8 cellular contexts compared by ENCODE assay signal in genomic region chr4:7960790-7961655, GRCh38. TPM values are rescaled to one million over a fixed set of nuclear protein-coding genes. Genes with fewer than 3 reads are reported as not detected.
DNase-seq lines count a peak whose midpoint lies in the region; ATAC-seq and TF ChIP-seq lines count a peak whose summit lies in the region.

No MANE protein-coding gene starts in this region.

- DNase-seq in AG10803 (ENCODE audit: low read depth) (peak; percentile 99), activated T-cell treated with anti-CD3 and anti-CD28 coated beads for 4 hours (peak; percentile 44), foreskin keratinocyte (peak; percentile 96), NCI-H774 (lab: John Stamatoyannopoulos, UW) (no peak)
- DNase-seq in stimulated activated CD4-positive, alpha-beta T cell treated with anti-CD3 and anti-CD28 coated beads, Interleukin-12 subunit alpha, Interleukin-12 subunit beta, amount 100 ng/mL, for 48 hours (ENCODE audit: low read depth in 2 of 3, low spot score in 1 of 3): peak; percentile 71 to 84 (median 75)

- ATAC-seq in GM21360 (IDR thresholded peaks at IDR 0.05; ENCODE audit: unreplicated experiment): peak; percentile 59
- ATAC-seq in foreskin keratinocyte: peak; percentile 74
- no peak for ATAC-seq in GM19467 (IDR thresholded peaks at IDR 0.05; ENCODE audit: unreplicated experiment)

- TF ChIP-seq EP300 in Ishikawa (IDR thresholded peaks at IDR 0.05; ENCODE audit: borderline replicate concordance): peak; percentile 74; the same call in 1 of the 2 replicates

- no peak overlapping the region for H3K4me3 ChIP-seq in AG10803 (ENCODE audit: low read length)

- no peak for TF ChIP-seq RAD21 in Ishikawa (IDR thresholded peaks at IDR 0.05; ENCODE audit: low read depth)

- no peaks in the 10 kb centered on the region for H3K27me3 ChIP-seq in foreskin keratinocyte

- H3K27ac ChIP-seq in foreskin keratinocyte: peak overlapping the region; percentile 66

- peaks cover 8% of the 10 kb centered on the region for H3K4me1 ChIP-seq in foreskin keratinocyte

- TF ChIP-seq CTCF in AG10803 (conservative IDR thresholded peaks at IDR 0.05; ENCODE audit: low read length) (no peak), foreskin keratinocyte (conservative IDR thresholded peaks at IDR 0.05) (no peak)

TF ChIP-seq in Ishikawa, 13 proteins besides CTCF, POLR2A, EP300 and RAD21:
- peak; percentile 76 for TF ChIP-seq TCF12 (IDR thresholded peaks at IDR 0.05; ENCODE audit: low read depth)
- no peak for TF ChIP-seq YY1 (IDR thresholded peaks at IDR 0.05; ENCODE audit: low read depth)
- peak; percentile 85 for TF ChIP-seq USF1 (IDR thresholded peaks at IDR 0.05)
- peak; percentile 80; the same call in 1 of the 2 replicates for TF ChIP-seq NFIC (IDR thresholded peaks at IDR 0.05)
- peak; percentile 18; the same call in 1 of the 2 replicates for TF ChIP-seq CREB1 (IDR thresholded peaks at IDR 0.05; ENCODE audit: low read depth)
- peak; percentile 74 for TF ChIP-seq EGR1 (IDR thresholded peaks at IDR 0.05)
- TF ChIP-seq FOXM1 (IDR thresholded peaks at IDR 0.05; ENCODE audit: borderline replicate concordance, low read depth): peak; percentile 16; the same call in 1 of the 2 replicates
- TF ChIP-seq TAF1 (IDR thresholded peaks at IDR 0.05; ENCODE audit: low read depth): no peak
- TF ChIP-seq MAX (IDR thresholded peaks at IDR 0.05): peak; percentile 72
- peak; percentile 75; the same call in 1 of the 2 replicates for TF ChIP-seq CEBPB (IDR thresholded peaks at IDR 0.05)
- TF ChIP-seq TEAD4 (IDR thresholded peaks at IDR 0.05): peak; percentile 82

RNA-seq across cellular contexts. Expression of gene AFAP1, which starts 21.4 kb away (rescaled TPM):
- 21.3 and 35.9 TPM in 2 replicates for total RNA-seq in foreskin keratinocyte
- polyA plus RNA-seq in foreskin keratinocyte: 6.1 and 8.6 TPM in 2 replicates
